ENCODE assay signal across 8 cellular contexts in the genomic region with DNA sequence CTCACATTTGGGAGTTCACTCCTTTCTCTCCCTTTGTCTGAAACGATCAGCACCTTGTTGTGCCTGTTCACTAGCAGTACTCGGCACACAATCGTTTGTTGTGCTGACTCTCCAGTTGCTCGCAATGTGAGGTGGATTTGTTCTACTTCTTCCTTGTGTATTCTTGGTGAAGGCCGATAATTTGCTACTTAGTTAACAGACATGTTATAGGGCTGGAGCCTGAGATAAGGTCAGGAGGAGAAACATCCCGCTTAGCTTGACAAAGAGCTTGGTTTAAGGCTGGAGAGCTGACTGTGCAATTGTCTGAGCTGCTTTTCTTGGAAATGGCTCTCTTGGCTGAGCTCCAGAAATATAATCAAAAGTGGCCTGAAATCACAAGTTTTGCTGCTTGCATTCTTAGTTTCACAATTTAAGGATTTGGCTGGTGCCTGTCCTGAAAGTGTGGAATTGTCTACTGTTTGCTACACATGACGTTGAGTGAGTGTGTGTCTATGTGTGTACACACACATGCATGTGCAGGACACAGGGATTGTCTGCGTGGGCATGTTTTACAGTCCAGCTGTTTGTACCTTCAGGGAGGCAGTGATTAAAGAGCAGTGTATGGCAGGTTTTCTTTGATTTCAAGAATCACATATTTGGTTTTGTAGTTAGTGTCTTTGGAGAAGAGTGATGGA.
DNase-seq lines count a peak whose midpoint lies in the region; ATAC-seq, FAIRE-seq and TF ChIP-seq lines count a peak whose summit lies in the region.

No MANE protein-coding gene starts in this region.

- DNase-seq in MCF 10A (ENCODE audit: unreplicated experiment) (peak; percentile 55), NOMO-1 treated with DMSO at 0.1 percent for 48 hours (lab: John Stamatoyannopoulos, UW; ENCODE audit: unreplicated experiment) (no peak), RCC 7860 (ENCODE audit: low spot score) (no peak), SW 1271 (lab: John Stamatoyannopoulos, UW) (no peak)

- H2AFZ ChIP-seq in Loucy (ENCODE audit: low read length): peak overlapping the region; percentile 67

- H3K4me3 ChIP-seq in Loucy (ENCODE audit: low read length, poor library complexity, severe bottlenecking): no peak overlapping the region
- H3K4me3 ChIP-seq in mucosa of stomach (ENCODE audit: low read length): no peak overlapping the region

- H3K9me2 ChIP-seq in Loucy (replicated peaks; ENCODE audit: low read depth, low read length): no peaks in the 10 kb centered on the region

- H4K20me1 ChIP-seq in Loucy (ENCODE audit: insufficient read depth, low read length, poor library complexity, severe bottlenecking): no peaks in the 10 kb centered on the region

- H3K79me2 ChIP-seq in Loucy (ENCODE audit: insufficient read depth, low read length): no peaks in the 10 kb centered on the region

- H3K27ac ChIP-seq in 22Rv1: peak overlapping the region; percentile 70

- intact Hi-C loops in MCF 10A (cut with micrococcal nuclease): no loop called here

- H3F3A ChIP-seq in Loucy (ENCODE audit: low read depth): no peaks in the 10 kb centered on the region

- ATAC-seq in GM19397 (IDR thresholded peaks at IDR 0.05; ENCODE audit: unreplicated experiment): peak; percentile 11

- BruUV-seq in MCF 10A (replicated peaks; lab: Mats Ljungman, UMichigan): no TSS peak

- TF ChIP-seq CTCF in 22Rv1 (IDR thresholded peaks at IDR 0.05) (no peak), Loucy (conservative IDR thresholded peaks at IDR 0.05; ENCODE audit: low read length) (no peak), MCF 10A (IDR thresholded peaks at IDR 0.05; ENCODE audit: unreplicated experiment) (no peak)

- H3K27me3 Mint-ChIP-seq in MCF 10A (ENCODE audit: insufficient read depth, unreplicated experiment): no peaks in the 10 kb centered on the region

- no peak overlapping the region for H3K4me2 ChIP-seq in Loucy (ENCODE audit: low read depth, low read length, poor library complexity, severe bottlenecking)

- H3K36me3 ChIP-seq in Loucy (ENCODE audit: insufficient read depth, low read length): no peaks in the 10 kb centered on the region
- no peaks in the 10 kb centered on the region for H3K36me3 ChIP-seq in mucosa of stomach (ENCODE audit: control insufficient read depth, insufficient read depth, low read length)

- H3K9me3 Mint-ChIP-seq in MCF 10A (ENCODE audit: unreplicated experiment): no peaks in the 10 kb centered on the region

- H3K4me3 Mint-ChIP-seq in MCF 10A (ENCODE audit: unreplicated experiment): peak overlapping the region; percentile 58

- H3K4me1 Mint-ChIP-seq in MCF 10A (ENCODE audit: insufficient read depth, unreplicated experiment): peaks cover 51% of the 10 kb centered on the region

- H3K9ac ChIP-seq in Loucy (ENCODE audit: low read depth, low read length, poor library complexity, severe bottlenecking): no peak overlapping the region
- H3K9ac ChIP-seq in mucosa of stomach (ENCODE audit: low read length): peak overlapping the region; percentile 65

- no peaks in the 10 kb centered on the region for H3K36me3 Mint-ChIP-seq in MCF 10A (ENCODE audit: insufficient read depth, unreplicated experiment)

- H3K27ac Mint-ChIP-seq in MCF 10A (ENCODE audit: low read depth, unreplicated experiment): peak overlapping the region; percentile 42

- H3K27me3 ChIP-seq in Loucy (ENCODE audit: insufficient read depth, low read length, poor library complexity, severe bottlenecking) (no peaks in the 10 kb centered on the region), mucosa of stomach (ENCODE audit: control insufficient read depth, insufficient read depth, low read length) (no peaks in the 10 kb centered on the region)

- H3K9me3 ChIP-seq in Loucy (ENCODE audit: insufficient read depth, low read depth, low read length) (no peaks in the 10 kb centered on the region), mucosa of stomach (ENCODE audit: control insufficient read depth, low read length) (no peaks in the 10 kb centered on the region)

- no peak for FAIRE-seq in RCC 7860 (lab: Jason Lieb, UNC)

- POLR2A ChIA-PET in MCF 10A (lab: Yijun Ruan, JAX): interaction anchor here (1.1 to 9.2 kb wide), 17 partner anchors 8 to 118 kb away, joined by 3 to 189 read pairs (median 20); a partner anchor contains a TSS

- CTCF ChIA-PET in MCF 10A (lab: Yijun Ruan, JAX): interaction anchor here (0.5 to 3.6 kb wide), 11 partner anchors 9 to 286 kb away, joined by 3 to 36 read pairs (median 4); no protein-coding TSS in a partner anchor

- H3K4me1 ChIP-seq in Loucy (ENCODE audit: insufficient read depth, low read length, poor library complexity, severe bottlenecking) (peaks cover 29% of the 10 kb centered on the region), mucosa of stomach (ENCODE audit: control insufficient read depth, insufficient read depth, low read length) (peaks cover 71% of the 10 kb centered on the region)
